9 cellular contexts compared by ENCODE assay signal in genomic region chr4:94757192-94758140, GRCh38. TPM values are rescaled to one million over a fixed set of nuclear protein-coding genes. Genes with fewer than 3 reads are reported as not detected.
DNase-seq lines count a peak whose midpoint lies in the region; ATAC-seq and TF ChIP-seq lines count a peak whose summit lies in the region.
"Had no signal": no experiment of that assay in that cellular context is flagged by ENCODE, and none has a peak within 500 bp of the region (broad histone marks: within the 10 kb centered on the region; RNA-seq: fewer than 3 reads in every experiment).

Gene BMPR1B (plus strand): TSS chr4:94757955. CDS start chr4:95104425, 346,470 bp downstream.

- H3K4me3 ChIP-seq in dorsolateral prefrontal cortex: peak within 1 kb of the TSS; percentile 29 to 73 (median 59)
- H3K4me3 ChIP-seq in right lobe of liver: peak within 1 kb of the TSS; percentile 28 to 54 (median 28)
- peak within 1 kb of the TSS; percentile 49 to 64 (median 56) for H3K4me3 ChIP-seq in subcutaneous abdominal adipose tissue (ENCODE audit: low read depth in 1 of 5, low read length in 5 of 5)
- H3K4me3 ChIP-seq: BLaER1 had no signal

- H3K9me3 ChIP-seq in right lobe of liver (no peaks in the 10 kb centered on the region), subcutaneous abdominal adipose tissue (ENCODE audit: control insufficient read depth in 5 of 5, low read length in 5 of 5) (no peaks in the 10 kb centered on the region)

- H3K4me1 ChIP-seq in right lobe of liver: peaks cover 0 to 8% (median 2%) of the 10 kb centered on the region in 4 donors
- peaks cover 0 to 12% (median 11%) of the 10 kb centered on the region in 5 donors for H3K4me1 ChIP-seq in subcutaneous abdominal adipose tissue (ENCODE audit: control insufficient read depth in 5 of 5, insufficient read depth in 5 of 5, low read length in 5 of 5)

- peak; percentile 71 for DNase-seq in DMS53 (lab: John Stamatoyannopoulos, UW)
- no peak for DNase-seq in DMS53 treated with DMSO at 0.1 percent for 48 hours (lab: John Stamatoyannopoulos, UW; ENCODE audit: unreplicated experiment)
- peak; percentile 75 for DNase-seq in NCI-H82 (lab: John Stamatoyannopoulos, UW)
- DNase-seq in dorsolateral prefrontal cortex: no peak
- no peak for DNase-seq in right lobe of liver
- no peak for DNase-seq in GDM1 (lab: John Stamatoyannopoulos, UW)

- H3K36me3 ChIP-seq in right lobe of liver (no peaks in the 10 kb centered on the region), subcutaneous abdominal adipose tissue (ENCODE audit: control insufficient read depth in 5 of 5, insufficient read depth in 5 of 5, low read length in 5 of 5) (no peaks in the 10 kb centered on the region)
- H3K36me3 ChIP-seq: BLaER1 had no signal

- H3K9ac ChIP-seq in subcutaneous abdominal adipose tissue (ENCODE audit: low read length in 5 of 5): no peak within 1 kb of the TSS
- H3K9ac ChIP-seq: BLaER1 had no signal

- ATAC-seq in right lobe of liver: peak; percentile 30 to 34 (median 33)
- ATAC-seq in GM21526 (IDR thresholded peaks at IDR 0.05; ENCODE audit: low FRiP score, unreplicated experiment): no peak

- H3K27ac ChIP-seq in dorsolateral prefrontal cortex (peak within 1 kb of the TSS in 40 of 59 donors; percentile 7 to 82 (median 59)), right lobe of liver (no peak within 1 kb of the TSS), subcutaneous abdominal adipose tissue (ENCODE audit: low read depth, low read length) (no peak within 1 kb of the TSS)
- H3K27ac ChIP-seq: BLaER1 had no signal

- peaks cover 0 to 46% (median 6%) of the 10 kb centered on the region in 45 donors for H3K27me3 ChIP-seq in dorsolateral prefrontal cortex
- H3K27me3 ChIP-seq in right lobe of liver: peaks cover 0 to 10% of the 10 kb centered on the region in 2 donors
- H3K27me3 ChIP-seq in subcutaneous abdominal adipose tissue (ENCODE audit: control insufficient read depth in 5 of 5, insufficient read depth in 4 of 5, low read length in 5 of 5): peaks cover 3 to 39% (median 17%) of the 10 kb centered on the region in 5 donors
- H3K27me3 ChIP-seq: BLaER1 had no signal

- no peak for TF ChIP-seq POLR2A in right lobe of liver (IDR thresholded peaks at IDR 0.05)

- TF ChIP-seq CTCF in dorsolateral prefrontal cortex (IDR thresholded peaks at IDR 0.05 in 54 of 56, conservative IDR thresholded peaks at IDR 0.05 in 2 of 56; ENCODE audit: low read depth in 1 of 56, partially characterized antibody in 56 of 56): no peak
- TF ChIP-seq CTCF in right lobe of liver (IDR thresholded peaks at IDR 0.05): no peak

- WGBS in right lobe of liver (ENCODE audit: insufficient coverage, low coverage, low lambda C conversion rate, missing lambda C conversion rate): 6% methylated on average over 52 of the region's 77 CpGs

- intact Hi-C loops in dorsolateral prefrontal cortex (cut with DNase I): no loop called here
- intact Hi-C loops in right lobe of liver (cut with DNase I): no loop called here

RNA-seq across cellular contexts. Expression of gene BMPR1B, which starts in this region (rescaled TPM):
- total RNA-seq in dorsolateral prefrontal cortex (10 to 100 TPM; 13.5 to 74.6 (median 31.2) TPM), right lobe of liver (1 to 10 TPM in 1 of 6 experiments, under 1 TPM in 5; 0.31 to 1.6 (median 0.62) TPM)

Comparison
In these comparisons a context has a peak if more than half of its experiments do, and no peak if none do; other contexts are left out.
1. RNA of gene BMPR1B (total RNA-seq): 13.5 to 74.6 TPM in dorsolateral prefrontal cortex; 0.31 to 1.6 TPM in right lobe of liver; every median in the first group is over 4 times any median in the second.
2. DNase-seq: peak in DMS53 (single experiment) and NCI-H82 (single experiment); none in DMS53 treated with DMSO at 0.1 percent for 48 hours (single experiment), dorsolateral prefrontal cortex (0 of 10), right lobe of liver (0 of 3) and GDM1 (single experiment).
3. H3K27ac ChIP-seq: peak in dorsolateral prefrontal cortex (40 of 59); none in right lobe of liver (0 of 3) and subcutaneous abdominal adipose tissue (single experiment).
4. Peak in every context shown above with its lines, with median percentiles within 50 percentile points of each other: H3K4me3 ChIP-seq.